Comparison of ENCODE assay signal across 29 cellular contexts in genomic region chr6:155306958-155307357, GRCh38. TPM values are rescaled to one million over a fixed set of nuclear protein-coding genes. Genes with fewer than 3 reads are reported as not detected.
DNase-seq lines count a peak whose midpoint lies in the region; ATAC-seq, FAIRE-seq and TF ChIP-seq lines count a peak whose summit lies in the region.
"Had no signal": no experiment of that assay in that cellular context is flagged by ENCODE, and none has a peak within 500 bp of the region (broad histone marks: within the 10 kb centered on the region; RNA-seq: fewer than 3 reads in every experiment).

No MANE protein-coding gene starts in this region.

- DNase-seq in activated CD8-positive, alpha-beta memory T cell treated with anti-CD3 and anti-CD28 coated beads, Interleukin-2, amount 10 ng/mL, durations not matched to agents 7 days and 5 days: no peak
- no peak for DNase-seq in activated CD8-positive, alpha-beta memory T cell treated with anti-CD3 and anti-CD28 coated beads, Interleukin-2, amount 50 U/mL, for 48 hours
- no peak for DNase-seq in GM12892 (ENCODE audit: insufficient read length)
- DNase-seq in activated CD8-positive, alpha-beta T cell treated with anti-CD3 and anti-CD28 coated beads for 36 hours: no peak
- no peak for DNase-seq in glutamatergic neuron
- no peak for DNase-seq in endothelial cell (ENCODE audit: low spot score)
- DNase-seq: AML-193; C1 segment of cervical spinal cord; Calu3; CD8-positive, alpha-beta memory T cell; DMS153; GDM1; NCI-H1105; NCI-H146; NCI-H2029; NCI-H345; NCI-H524 treated with DMSO at 0.1 percent for 48 hours; NCI-H82; OCI-M1 had no signal

- TF ChIP-seq CTCF in activated CD8-positive, alpha-beta T cell treated with anti-CD3 and anti-CD28 coated beads for 36 hours (IDR thresholded peaks at IDR 0.05): no peak
- TF ChIP-seq CTCF in glutamatergic neuron (IDR thresholded peaks at IDR 0.05; ENCODE audit: partially characterized antibody, unreplicated experiment) (no peak), endothelial cell (IDR thresholded peaks at IDR 0.05; ENCODE audit: unreplicated experiment) (no peak)

- H3K4me1 Mint-ChIP-seq in activated CD8-positive, alpha-beta memory T cell treated with anti-CD3 and anti-CD28 coated beads, Interleukin-2, amount 10 ng/mL, durations not matched to agents 7 days and 5 days: peaks cover 26% of the 10 kb centered on the region
- peaks cover 27% of the 10 kb centered on the region for H3K4me1 Mint-ChIP-seq in activated CD8-positive, alpha-beta T cell treated with anti-CD3 and anti-CD28 coated beads for 36 hours (ENCODE audit: low read depth)
- H3K4me1 Mint-ChIP-seq in glutamatergic neuron (ENCODE audit: low read depth, unreplicated experiment) (no peaks in the 10 kb centered on the region), endothelial cell (ENCODE audit: unreplicated experiment) (peaks cover 3% of the 10 kb centered on the region)

- POLR2A ChIA-PET in activated CD8-positive, alpha-beta T cell treated with anti-CD3 and anti-CD28 coated beads for 36 hours (lab: Charles Lee): interaction anchor here (1.1 to 1.4 kb wide), 2 partner anchors 9 to 83 kb away, joined by 3 to 4 read pairs; no protein-coding TSS in a partner anchor

- H3K9me3 Mint-ChIP-seq in activated CD8-positive, alpha-beta memory T cell treated with anti-CD3 and anti-CD28 coated beads, Interleukin-2, amount 10 ng/mL, durations not matched to agents 7 days and 5 days (ENCODE audit: low read depth): peaks cover 2% of the 10 kb centered on the region
- no peaks in the 10 kb centered on the region for H3K9me3 Mint-ChIP-seq in activated CD8-positive, alpha-beta T cell treated with anti-CD3 and anti-CD28 coated beads for 36 hours
- H3K9me3 Mint-ChIP-seq in glutamatergic neuron (ENCODE audit: unreplicated experiment): no peaks in the 10 kb centered on the region
- H3K9me3 Mint-ChIP-seq in endothelial cell (ENCODE audit: unreplicated experiment): no peaks in the 10 kb centered on the region
- H3K9me3 Mint-ChIP-seq: CD8-positive, alpha-beta memory T cell had no signal

- ATAC-seq in activated CD8-positive, alpha-beta memory T cell treated with anti-CD3 and anti-CD28 coated beads, Interleukin-2, amount 10 ng/mL, durations not matched to agents 7 days and 5 days: peak; percentile 45
- peak; percentile 39 for ATAC-seq in activated CD8-positive, alpha-beta T cell treated with anti-CD3 and anti-CD28 coated beads for 36 hours
- ATAC-seq in GM18511 (IDR thresholded peaks at IDR 0.05; ENCODE audit: unreplicated experiment) (no peak), GM21786 (IDR thresholded peaks at IDR 0.05; ENCODE audit: unreplicated experiment) (no peak)

- intact Hi-C loops in activated CD8-positive, alpha-beta T cell treated with anti-CD3 and anti-CD28 coated beads for 36 hours (cut with micrococcal nuclease): no loop called here

- H3K36me3 Mint-ChIP-seq in activated CD8-positive, alpha-beta memory T cell treated with anti-CD3 and anti-CD28 coated beads, Interleukin-2, amount 10 ng/mL, durations not matched to agents 7 days and 5 days: peaks cover 55% of the 10 kb centered on the region
- H3K36me3 Mint-ChIP-seq in activated CD8-positive, alpha-beta T cell treated with anti-CD3 and anti-CD28 coated beads for 36 hours (ENCODE audit: low read depth): peaks cover 57% of the 10 kb centered on the region
- H3K36me3 Mint-ChIP-seq in glutamatergic neuron (ENCODE audit: unreplicated experiment) (no peaks in the 10 kb centered on the region), endothelial cell (ENCODE audit: low read depth, unreplicated experiment) (peaks cover 19% of the 10 kb centered on the region)

- H3K4me3 Mint-ChIP-seq in activated CD8-positive, alpha-beta memory T cell treated with anti-CD3 and anti-CD28 coated beads, Interleukin-2, amount 10 ng/mL, durations not matched to agents 7 days and 5 days: no peak overlapping the region
- H3K4me3 Mint-ChIP-seq in activated CD8-positive, alpha-beta T cell treated with anti-CD3 and anti-CD28 coated beads for 36 hours: no peak overlapping the region
- H3K4me3 Mint-ChIP-seq in glutamatergic neuron (ENCODE audit: unreplicated experiment): no peak overlapping the region
- no peak overlapping the region for H3K4me3 Mint-ChIP-seq in endothelial cell (ENCODE audit: unreplicated experiment)
- H3K4me3 Mint-ChIP-seq: CD8-positive, alpha-beta memory T cell had no signal

- peak overlapping the region; percentile 4 for H3K27ac Mint-ChIP-seq in activated CD8-positive, alpha-beta memory T cell treated with anti-CD3 and anti-CD28 coated beads, Interleukin-2, amount 10 ng/mL, durations not matched to agents 7 days and 5 days
- H3K27ac Mint-ChIP-seq in activated CD8-positive, alpha-beta T cell treated with anti-CD3 and anti-CD28 coated beads for 36 hours: no peak overlapping the region
- H3K27ac Mint-ChIP-seq in glutamatergic neuron (ENCODE audit: unreplicated experiment) (peak overlapping the region; percentile 10), endothelial cell (ENCODE audit: unreplicated experiment) (no peak overlapping the region)

- TF ChIP-seq POLR2A in GM12892 (IDR thresholded peaks at IDR 0.05; ENCODE audit: low read depth, low read length): no peak

- FAIRE-seq in GM12892 (lab: Jason Lieb, UNC): peak; percentile 30
- FAIRE-seq: GM19239, H54, RCC 7860 had no signal

- CTCF ChIA-PET in activated CD8-positive, alpha-beta memory T cell treated with anti-CD3 and anti-CD28 coated beads, Interleukin-2, amount 10 ng/mL, durations not matched to agents 7 days and 5 days (lab: Charles Lee): interaction anchor here (0.6 to 3.2 kb wide), 2 partner anchors 10 to 379 kb away, joined by 3 to 12 read pairs; no protein-coding TSS in a partner anchor
- CTCF ChIA-PET in activated CD8-positive, alpha-beta T cell treated with anti-CD3 and anti-CD28 coated beads for 36 hours (lab: Charles Lee): interaction anchor here (1.0 kb wide), 1 partner anchor 20 kb away, joined by 3 read pairs; no protein-coding TSS in a partner anchor

- H3K27me3 Mint-ChIP-seq in activated CD8-positive, alpha-beta memory T cell treated with anti-CD3 and anti-CD28 coated beads, Interleukin-2, amount 10 ng/mL, durations not matched to agents 7 days and 5 days: no peaks in the 10 kb centered on the region
- no peaks in the 10 kb centered on the region for H3K27me3 Mint-ChIP-seq in activated CD8-positive, alpha-beta T cell treated with anti-CD3 and anti-CD28 coated beads for 36 hours
- H3K27me3 Mint-ChIP-seq in glutamatergic neuron (ENCODE audit: unreplicated experiment) (no peaks in the 10 kb centered on the region), endothelial cell (ENCODE audit: unreplicated experiment) (no peaks in the 10 kb centered on the region)
- H3K27me3 Mint-ChIP-seq: CD8-positive, alpha-beta memory T cell had no signal

RNA-seq across cellular contexts. Expression of gene TFB1M, which starts 7.3 kb away (rescaled TPM):
- total RNA-seq in activated CD8-positive, alpha-beta memory T cell treated with anti-CD3 and anti-CD28 coated beads, Interleukin-2, amount 10 ng/mL, durations not matched to agents 7 days and 5 days: 10 to 100 TPM; 33.6 to 35.5 TPM
- 25.4 TPM for polyA plus RNA-seq in GM12892 (2012; ENCODE audit: missing spikeins)
- 10 to 100 TPM; 70.9 to 76.6 TPM for total RNA-seq in activated CD8-positive, alpha-beta T cell treated with anti-CD3 and anti-CD28 coated beads for 36 hours
- total RNA-seq in glutamatergic neuron (ENCODE audit: unreplicated experiment) (36.8 TPM), endothelial cell (ENCODE audit: unreplicated experiment) (25.9 TPM)

RNA-seq across cellular contexts. Expression of gene CLDN20, which starts 43.1 kb away (rescaled TPM):
- not detected for total RNA-seq in activated CD8-positive, alpha-beta memory T cell treated with anti-CD3 and anti-CD28 coated beads, Interleukin-2, amount 10 ng/mL, durations not matched to agents 7 days and 5 days
- 0.81 TPM for polyA plus RNA-seq in GM12892 (2012; ENCODE audit: missing spikeins)
- not detected for total RNA-seq in activated CD8-positive, alpha-beta T cell treated with anti-CD3 and anti-CD28 coated beads for 36 hours
- total RNA-seq in glutamatergic neuron (ENCODE audit: unreplicated experiment) (not detected), endothelial cell (ENCODE audit: unreplicated experiment) (0.23 TPM)
- total RNA-seq: A172; Calu3; CD8-positive, alpha-beta memory T cell; Daoy; HT-29; SJSA1 had no signal
- polyA plus RNA-seq: AG04450; CD8-positive, alpha-beta memory T cell had no signal

Comparison
In these comparisons a context has a peak if more than half of its experiments do, and no peak if none do; other contexts are left out.
1. ATAC-seq: peak in activated CD8-positive, alpha-beta memory T cell treated with anti-CD3 and anti-CD28 coated beads, Interleukin-2, amount 10 ng/mL, durations not matched to agents 7 days and 5 days (single experiment) and activated CD8-positive, alpha-beta T cell treated with anti-CD3 and anti-CD28 coated beads for 36 hours (single experiment); none in GM18511 (single experiment) and GM21786 (single experiment).
2. H3K27ac Mint-ChIP-seq: peak in activated CD8-positive, alpha-beta memory T cell treated with anti-CD3 and anti-CD28 coated beads, Interleukin-2, amount 10 ng/mL, durations not matched to agents 7 days and 5 days (single experiment) and glutamatergic neuron (single experiment); none in activated CD8-positive, alpha-beta T cell treated with anti-CD3 and anti-CD28 coated beads for 36 hours (single experiment) and endothelial cell (single experiment).